Comparison of ENCODE assay signal across 8 cellular contexts in genomic region chr20:20052074-20052970, GRCh38. TPM values are rescaled to one million over a fixed set of nuclear protein-coding genes. Genes with fewer than 3 reads are reported as not detected.
DNase-seq lines count a peak whose midpoint lies in the region; ATAC-seq and TF ChIP-seq lines count a peak whose summit lies in the region.

CFAP61 (plus strand) TSS chr20:20052532; CDS start chr20:20056654, 4,122 bp downstream.
CRNKL1 (minus strand) TSS chr20:20052466; CDS start chr20:20052342, 124 bp downstream.

- peak in 1 of 3 experiments; percentile 24 for TF ChIP-seq CTCF in vagina (IDR thresholded peaks at IDR 0.05)

- intact Hi-C loops in vagina (cut with DNase I) = no loop called here

- H3K27me3 ChIP-seq in vagina = no peaks in the 10 kb centered on the region

- DNase-seq in NCI-H2029 (lab: John Stamatoyannopoulos, UW) = peak; percentile 97
- peak; percentile 96 for DNase-seq in T-helper 9 cell
- DNase-seq in astrocyte of the hippocampus (ENCODE audit: low read depth, low spot score) = peak; percentile 98
- DNase-seq in hepatic stellate cell (ENCODE audit: low spot score) = peak; percentile 89
- peak; percentile 96 for DNase-seq in putamen (ENCODE audit: low spot score)
- peak in 1 of 2 donors; percentile 95 for DNase-seq in vagina (ENCODE audit: extremely low spot score in 2 of 2)

- ATAC-seq in GM18508 (IDR thresholded peaks at IDR 0.05; ENCODE audit: insufficient read depth, unreplicated experiment) (peak; percentile 85), HG02981 (IDR thresholded peaks at IDR 0.05; ENCODE audit: unreplicated experiment) (peak; percentile 91)

- H3K9me3 ChIP-seq in vagina = no peaks in the 10 kb centered on the region

- TF ChIP-seq POLR2A in vagina (IDR thresholded peaks at IDR 0.05) = no peak

- peak within 1 kb of the TSS; percentile 89 for H3K27ac ChIP-seq in vagina

- peak within 1 kb of the TSS; percentile 89 to 99 for H3K4me3 ChIP-seq in vagina

- peaks cover 19% of the 10 kb centered on the region for H3K4me1 ChIP-seq in vagina

- peaks cover 0 to 31% of the 10 kb centered on the region in 2 donors for H3K36me3 ChIP-seq in vagina

RNA-seq across cellular contexts. Expression of gene CFAP61, which starts in this region (rescaled TPM):
- total RNA-seq in vagina = 1.5 TPM

RNA-seq across cellular contexts. Expression of gene CRNKL1, which starts in this region (rescaled TPM):
- total RNA-seq in vagina = 15.2 TPM
